Comparison of ENCODE assay signal across 11 cellular contexts in genomic region chr17:70855401-70856054, GRCh38.
DNase-seq lines count a peak whose midpoint lies in the region; ATAC-seq, FAIRE-seq and TF ChIP-seq lines count a peak whose summit lies in the region.
"Had no signal": no experiment of that assay in that cellular context is flagged by ENCODE, and none has a peak within 500 bp of the region (broad histone marks: within the 10 kb centered on the region; RNA-seq: fewer than 3 reads in every experiment).

No MANE protein-coding gene starts in this region.

- DNase-seq in M059J (ENCODE audit: low read depth) (peak; percentile 37), NCI-H446 treated with DMSO at 0.1 percent for 48 hours (lab: John Stamatoyannopoulos, UW) (peak; percentile 67), epithelial cell of prostate (ENCODE audit: low read depth, low spot score) (peak; percentile 82), skeletal muscle cell (ENCODE audit: low read depth) (peak; percentile 23), GM10248 (ENCODE audit: extremely low spot score) (no peak), left colon (no peak), cortex of kidney (lab: John Stamatoyannopoulos, UW) (no peak), RCC 7860 (ENCODE audit: low spot score) (no peak)
- DNase-seq: kidney glomerular epithelial cell, right cardiac atrium had no signal

- FAIRE-seq in RCC 7860 (lab: Jason Lieb, UNC) = no peak
- FAIRE-seq: G401.6 had no signal

- no peak overlapping the region for H3K4me3 ChIP-seq in skeletal muscle cell (ENCODE audit: low read depth, low read length)

- POLR2A ChIA-PET in GM10248 (lab: Yijun Ruan, JAX) = no interaction called here

- TF ChIP-seq CTCF in GM10248 (IDR thresholded peaks at IDR 0.05; ENCODE audit: control extremely low read depth, extremely low read depth, low read depth, missing control alignments) = no peak

- peak overlapping the region; percentile 79 for H3K27ac ChIP-seq in epithelial cell of prostate

- CTCF ChIA-PET in GM10248 (lab: Yijun Ruan, JAX) = no interaction called here

- no peak for ATAC-seq in left colon
- ATAC-seq: right cardiac atrium had no signal

- intact Hi-C loops in left colon (cut with DNase I, micrococcal nuclease) = no loop called here

Comparison
In these comparisons a context has a peak if more than half of its experiments do, and no peak if none do; other contexts are left out.
1. DNase-seq: peak in M059J (single experiment), NCI-H446 treated with DMSO at 0.1 percent for 48 hours (single experiment), epithelial cell of prostate (single experiment) and skeletal muscle cell (single experiment); none in GM10248 (single experiment), left colon (0 of 2), cortex of kidney (single experiment) and RCC 7860 (single experiment).